In the genomic region with DNA sequence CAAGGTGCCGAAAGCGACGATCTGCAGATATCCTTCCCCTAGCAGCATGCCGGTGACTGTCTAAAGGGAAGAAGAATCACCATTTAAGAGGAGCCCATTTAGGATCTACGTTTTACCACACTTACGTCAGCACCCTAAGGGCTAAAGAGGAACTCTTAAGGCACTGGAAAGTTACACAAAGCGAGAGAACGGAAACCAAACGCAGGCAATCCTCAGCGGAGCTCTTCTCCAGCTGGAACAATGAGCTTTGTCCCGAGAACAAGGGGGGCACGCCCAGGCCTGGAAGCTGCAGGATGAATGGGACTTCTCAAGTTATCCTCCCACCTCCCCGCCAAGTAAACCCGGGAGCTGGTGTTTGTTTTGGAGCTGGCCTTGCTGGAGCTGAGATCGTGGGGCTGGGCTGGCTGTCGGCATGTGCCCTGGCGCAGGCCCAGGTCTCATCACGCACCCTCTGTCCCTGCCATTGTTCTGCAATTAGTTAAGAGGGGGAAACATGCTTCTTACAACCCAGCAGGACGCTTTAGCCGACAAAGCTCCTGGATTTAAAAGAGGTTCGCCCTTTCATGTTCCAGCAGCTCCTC, we compare ENCODE assay signal across 8 cellular contexts. TPM values are rescaled to one million over a fixed set of nuclear protein-coding genes. Genes with fewer than 3 reads are reported as not detected.
DNase-seq lines count a peak whose midpoint lies in the region; ATAC-seq and TF ChIP-seq lines count a peak whose summit lies in the region.

No MANE protein-coding gene starts in this region.

- H3K36me3 Mint-ChIP-seq in activated T-helper 1 cell treated with anti-CD3 and anti-CD28 coated beads, Interleukin-12 subunit alpha, Interleukin-12 subunit beta, Interleukin-2, Interleukin-4 antibody, amounts not matched to agents 30 ng/mL and 10 ng/mL and 1 ng/mL, durations not matched to agents 14 hours and 24 hours and 36 hours (ENCODE audit: low read depth): no peaks in the 10 kb centered on the region

- peaks cover 5% of the 10 kb centered on the region; the same call in 1 of the 2 replicates for H4K20me1 ChIP-seq in PC-3 (ENCODE audit: low read length)
- H4K20me1 ChIP-seq in osteoblast (ENCODE audit: insufficient read depth, low read length): peaks cover 59% of the 10 kb centered on the region

- CTCF ChIA-PET in PC-3 (lab: Charles Lee): interaction anchor here (1.1 to 1.3 kb wide), 3 partner anchors 22 to 42 kb away, joined by 4 to 7 read pairs (median 5); no protein-coding TSS in a partner anchor

- H3K27me3 ChIP-seq in PC-3 (ENCODE audit: low read length): no peaks in the 10 kb centered on the region
- no peaks in the 10 kb centered on the region for H3K27me3 ChIP-seq in osteoblast (ENCODE audit: insufficient read depth, low read length)

- no TSS peak for BruUV-seq in PC-3 (replicated peaks; lab: Mats Ljungman, UMichigan)

- no peak overlapping the region for H3K27ac Mint-ChIP-seq in activated T-helper 1 cell treated with anti-CD3 and anti-CD28 coated beads, Interleukin-12 subunit alpha, Interleukin-12 subunit beta, Interleukin-2, Interleukin-4 antibody, amounts not matched to agents 30 ng/mL and 10 ng/mL and 1 ng/mL, durations not matched to agents 14 hours and 24 hours and 36 hours

- H3K36me3 ChIP-seq in PC-3 (ENCODE audit: low read depth, low read length) (no peaks in the 10 kb centered on the region), osteoblast (ENCODE audit: insufficient read depth, low read length) (no peaks in the 10 kb centered on the region)

- H3K27me3 Mint-ChIP-seq in activated T-helper 1 cell treated with anti-CD3 and anti-CD28 coated beads, Interleukin-12 subunit alpha, Interleukin-12 subunit beta, Interleukin-2, Interleukin-4 antibody, amounts not matched to agents 30 ng/mL and 10 ng/mL and 1 ng/mL, durations not matched to agents 14 hours and 24 hours and 36 hours (ENCODE audit: insufficient read depth): no peaks in the 10 kb centered on the region

- H3K4me2 ChIP-seq in PC-3 (ENCODE audit: low read length): peak overlapping the region; percentile 88
- H3K4me2 ChIP-seq in osteoblast (ENCODE audit: insufficient read depth, low read length): peak overlapping the region; percentile 66

- H2AFZ ChIP-seq in PC-3 (ENCODE audit: low read length): no peak overlapping the region
- no peak overlapping the region for H2AFZ ChIP-seq in osteoblast (ENCODE audit: low read length)

- no peak for TF ChIP-seq CTCF in PC-3 (conservative IDR thresholded peaks at IDR 0.05; ENCODE audit: low read depth, low read length)
- TF ChIP-seq CTCF in osteoblast (IDR thresholded peaks at IDR 0.05; ENCODE audit: extremely low read depth, low read depth, low read length): no peak

- H3K9me3 ChIP-seq in PC-3 (ENCODE audit: low read length) (no peaks in the 10 kb centered on the region), osteoblast (ENCODE audit: low read depth, low read length) (no peaks in the 10 kb centered on the region)

- peaks cover 4% of the 10 kb centered on the region for H3F3A ChIP-seq in PC-3 (ENCODE audit: low read length, unreplicated experiment)

- POLR2A ChIA-PET in PC-3 (lab: Charles Lee; ENCODE audit: unreplicated experiment): interaction anchor here (1.0 to 1.6 kb wide), 6 partner anchors 14 to 35 kb away, joined by 3 to 14 read pairs (median 6); no protein-coding TSS in a partner anchor

- H3K27ac ChIP-seq in PC-3 (ENCODE audit: low read length) (peak overlapping the region; percentile 99), osteoblast (ENCODE audit: low read depth, low read length) (peak overlapping the region; percentile 42)

- no peaks in the 10 kb centered on the region for H3K9me2 ChIP-seq in PC-3 (replicated peaks; ENCODE audit: low read length)

- H3K9ac ChIP-seq in PC-3 (ENCODE audit: low read length): peak overlapping the region; percentile 91

- no peaks in the 10 kb centered on the region for H3K4me1 Mint-ChIP-seq in activated T-helper 1 cell treated with anti-CD3 and anti-CD28 coated beads, Interleukin-12 subunit alpha, Interleukin-12 subunit beta, Interleukin-2, Interleukin-4 antibody, amounts not matched to agents 30 ng/mL and 10 ng/mL and 1 ng/mL, durations not matched to agents 14 hours and 24 hours and 36 hours (ENCODE audit: low read depth)

- H3K4me3 ChIP-seq in PC-3 (ENCODE audit: low read length): peak overlapping the region; percentile 63
- H3K4me3 ChIP-seq in osteoblast (ENCODE audit: insufficient read depth, low read length): peak overlapping the region; percentile 26

- DNase-seq in GM03348 (ENCODE audit: low spot score): peak; percentile 81
- DNase-seq in PC-3: peak; percentile 98
- peak; percentile 94 for DNase-seq in fibroblast of gingiva (ENCODE audit: low read depth)
- peak; percentile 95 for DNase-seq in osteoblast (ENCODE audit: insufficient read length, low spot score, missing footprints)
- DNase-seq in NK-92 treated with Interleukin-12 subunit alpha and Interleukin-12 subunit beta, amount 100 ng/mL, for 24 hours (lab: John Stamatoyannopoulos, UW): no peak
- DNase-seq in kidney tubule cell (ENCODE audit: low spot score): no peak
- DNase-seq in activated T-helper 1 cell treated with anti-CD3 and anti-CD28 coated beads, Interleukin-12 subunit alpha, Interleukin-12 subunit beta, Interleukin-2, Interleukin-4 antibody, amounts not matched to agents 30 ng/mL and 10 ng/mL and 1 ng/mL, durations not matched to agents 14 hours and 24 hours and 36 hours (ENCODE audit: low spot score): no peak

- H3K9me3 Mint-ChIP-seq in activated T-helper 1 cell treated with anti-CD3 and anti-CD28 coated beads, Interleukin-12 subunit alpha, Interleukin-12 subunit beta, Interleukin-2, Interleukin-4 antibody, amounts not matched to agents 30 ng/mL and 10 ng/mL and 1 ng/mL, durations not matched to agents 14 hours and 24 hours and 36 hours: no peaks in the 10 kb centered on the region

- H3K4me1 ChIP-seq in PC-3 (ENCODE audit: insufficient read depth, low read length): peaks cover 27% of the 10 kb centered on the region
- peaks cover 13% of the 10 kb centered on the region for H3K4me1 ChIP-seq in osteoblast (ENCODE audit: insufficient read depth, low read length)

- H3K4me3 Mint-ChIP-seq in activated T-helper 1 cell treated with anti-CD3 and anti-CD28 coated beads, Interleukin-12 subunit alpha, Interleukin-12 subunit beta, Interleukin-2, Interleukin-4 antibody, amounts not matched to agents 30 ng/mL and 10 ng/mL and 1 ng/mL, durations not matched to agents 14 hours and 24 hours and 36 hours: no peak overlapping the region

- ATAC-seq in PC-3 (peak; percentile 84), HG02763 (IDR thresholded peaks at IDR 0.05; ENCODE audit: unreplicated experiment) (no peak)

- peaks cover 72% of the 10 kb centered on the region for H3K79me2 ChIP-seq in PC-3 (ENCODE audit: low read length)
- peaks cover 58% of the 10 kb centered on the region for H3K79me2 ChIP-seq in osteoblast (ENCODE audit: insufficient read depth, low read length)

- intact Hi-C loops in PC-3 (cut with micrococcal nuclease): loop anchor here (1.0 to 2.0 kb wide), 5 partner anchors 9 to 35 kb away; no protein-coding TSS in a partner anchor
- intact Hi-C loops in activated T-helper 1 cell treated with anti-CD3 and anti-CD28 coated beads, Interleukin-12 subunit alpha, Interleukin-12 subunit beta, Interleukin-2, Interleukin-4 antibody, amounts not matched to agents 30 ng/mL and 10 ng/mL and 1 ng/mL, durations not matched to agents 14 hours and 24 hours and 36 hours (cut with micrococcal nuclease): no loop called here

RNA-seq across cellular contexts. Expression of a gene that starts 36.5 kb away (rescaled TPM):
- 125 and 155 TPM in 2 replicates for total RNA-seq in PC-3 (2014; rRNA removed)
- 307 and 324 TPM in 2 replicates for total RNA-seq in osteoblast
- total RNA-seq in activated T-helper 1 cell treated with anti-CD3 and anti-CD28 coated beads, Interleukin-12 subunit alpha, Interleukin-12 subunit beta, Interleukin-2, Interleukin-4 antibody, amounts not matched to agents 30 ng/mL and 10 ng/mL and 1 ng/mL, durations not matched to agents 14 hours and 24 hours and 36 hours: 1.7 and 1.9 TPM in 2 replicates

Comparison
In these comparisons a context has a peak if more than half of its experiments do, and no peak if none do; other contexts are left out.
1. DNase-seq: peak in GM03348 (single experiment), PC-3 (single experiment), fibroblast of gingiva (single experiment) and osteoblast (single experiment); none in NK-92 treated with Interleukin-12 subunit alpha and Interleukin-12 subunit beta, amount 100 ng/mL, for 24 hours (single experiment), kidney tubule cell (single experiment) and activated T-helper 1 cell treated with anti-CD3 and anti-CD28 coated beads, Interleukin-12 subunit alpha, Interleukin-12 subunit beta, Interleukin-2, Interleukin-4 antibody, amounts not matched to agents 30 ng/mL and 10 ng/mL and 1 ng/mL, durations not matched to agents 14 hours and 24 hours and 36 hours (single experiment).
2. RNA of a gene that starts 36.5 kb away (total RNA-seq): 307 to 324 TPM in osteoblast and 125 to 155 TPM in PC-3; 1.7 to 1.9 TPM in activated T-helper 1 cell treated with anti-CD3 and anti-CD28 coated beads, Interleukin-12 subunit alpha, Interleukin-12 subunit beta, Interleukin-2, Interleukin-4 antibody, amounts not matched to agents 30 ng/mL and 10 ng/mL and 1 ng/mL, durations not matched to agents 14 hours and 24 hours and 36 hours; every median in the first group is over 10 times any median in the second.